In the genomic region with DNA sequence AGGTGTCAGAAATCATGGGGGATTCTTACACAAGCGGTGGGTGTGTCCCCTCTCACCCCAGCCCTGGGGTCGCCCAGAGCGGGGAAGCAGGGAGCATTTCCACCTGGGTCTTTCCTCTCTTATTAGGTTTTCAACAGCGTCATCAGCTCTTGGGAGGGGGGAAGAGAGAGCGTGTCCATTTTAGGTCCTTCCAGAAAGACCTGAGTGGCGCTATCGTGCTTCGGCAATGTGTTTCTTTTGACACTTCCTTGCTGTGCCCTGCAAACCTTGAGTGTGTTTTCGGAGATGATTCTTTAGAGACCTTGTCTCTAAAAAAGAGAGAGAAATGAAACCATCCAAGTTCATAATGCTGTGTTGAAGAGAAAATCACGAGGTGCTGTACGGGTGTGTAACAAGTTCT, we compare ENCODE assay signal across 31 cellular contexts.
"Had no signal": no experiment of that assay in that cellular context is flagged by ENCODE, and none has a peak within 500 bp of the region (broad histone marks: within the 10 kb centered on the region; RNA-seq: fewer than 3 reads in every experiment).

No MANE protein-coding gene starts in this region.

- H3K4me1 Mint-ChIP-seq: activated naive CD4-positive, alpha-beta T cell treated with anti-CD3 and anti-CD28 coated beads, Interleukin-2, amount 50 U/mL, for 24 hours; activated naive CD8-positive, alpha-beta T cell treated with anti-CD3 and anti-CD28 coated beads for 36 hours; activated naive CD8-positive, alpha-beta T cell treated with anti-CD3 and anti-CD28 coated beads, Interleukin-2, amount 50 U/mL, for 24 hours; central memory CD8-positive, alpha-beta T cell had no signal

- H3K27me3 ChIP-seq: adrenal gland, body of pancreas, cardiac muscle cell had no signal

- H3K27ac ChIP-seq: adrenal gland, body of pancreas, cardiac muscle cell, coronary artery, epithelial cell of prostate had no signal

- H3K9me3 Mint-ChIP-seq: activated CD8-positive, alpha-beta T cell treated with anti-CD3 and anti-CD28 coated beads for 36 hours; activated naive CD4-positive, alpha-beta T cell treated with anti-CD3 and anti-CD28 coated beads for 36 hours; activated naive CD4-positive, alpha-beta T cell treated with anti-CD3 and anti-CD28 coated beads, Interleukin-2, amount 50 U/mL, for 24 hours; activated naive CD8-positive, alpha-beta T cell treated with anti-CD3 and anti-CD28 coated beads for 36 hours; activated naive CD8-positive, alpha-beta T cell treated with anti-CD3 and anti-CD28 coated beads, Interleukin-2, amount 50 U/mL, for 24 hours; activated T-helper 1 cell treated with anti-CD3 and anti-CD28 coated beads, Interleukin-12 subunit alpha, Interleukin-12 subunit beta, Interleukin-2, Interleukin-4 antibody, amounts not matched to agents 30 ng/mL and 10 ng/mL and 1 ng/mL, durations not matched to agents 14 hours and 24 hours and 36 hours; activated T-helper 2 cell treated with anti-CD3 and anti-CD28 coated beads, Interferon-gamma antibody, Interleukin-2, Interleukin-4, amounts not matched to agents 10 μg/mL and 5 μg/mL and 100 μg/mL, durations not matched to agents 14 hours and 24 hours and 36 hours; central memory CD8-positive, alpha-beta T cell; effector memory CD8-positive, alpha-beta T cell had no signal

- FAIRE-seq: endothelial cell of umbilical vein, frontal cortex had no signal

- H3K4me3 ChIP-seq: adrenal gland, body of pancreas, cardiac muscle cell, coronary artery had no signal

- H3K9me3 ChIP-seq: adrenal gland, body of pancreas had no signal

- DNase-seq: activated CD4-positive, alpha-beta T cell treated with anti-CD3 and anti-CD28 coated beads for 1 hour; activated CD4-positive, alpha-beta T cell treated with anti-CD3 and anti-CD28 coated beads for 4 hours; activated CD4-positive, alpha-beta T cell treated with anti-CD3 and anti-CD28 coated beads, Interleukin-2, amount 50 U/mL, for 1 hour; activated CD4-positive, alpha-beta T cell treated with anti-CD3 and anti-CD28 coated beads, Interleukin-2, amount 50 U/mL, for 48 hours; activated CD8-positive, alpha-beta memory T cell treated with anti-CD3 and anti-CD28 coated beads for 24 hours; activated CD8-positive, alpha-beta T cell treated with anti-CD3 and anti-CD28 coated beads for 36 hours; activated effector memory CD4-positive, alpha-beta T cell treated with anti-CD3 and anti-CD28 coated beads, Interleukin-2, amount 50 U/mL, for 16 hours; activated naive CD4-positive, alpha-beta T cell treated with anti-CD3 and anti-CD28 coated beads for 36 hours; activated naive CD8-positive, alpha-beta T cell treated with anti-CD3 and anti-CD28 coated beads for 36 hours; activated naive CD8-positive, alpha-beta T cell treated with anti-CD3 and anti-CD28 coated beads, Interleukin-2, amount 50 U/mL, for 24 hours; activated T-cell treated with anti-CD3 and anti-CD28 coated beads, Interleukin-2, amount 50 U/mL, for 48 hours; adrenal gland; amygdala; aorta; body of pancreas; dermis blood vessel endothelial cell; effector CD4-positive, alpha-beta T cell; effector memory CD8-positive, alpha-beta T cell; foreskin fibroblast; head of caudate nucleus; T-helper 2 cell had no signal

- H3K36me3 Mint-ChIP-seq: activated naive CD4-positive, alpha-beta T cell treated with anti-CD3 and anti-CD28 coated beads, Interleukin-2, amount 50 U/mL, for 24 hours; activated naive CD8-positive, alpha-beta T cell treated with anti-CD3 and anti-CD28 coated beads for 36 hours; WTC11 had no signal

- H3K36me3 ChIP-seq: adrenal gland, cardiac muscle cell had no signal

- ATAC-seq: activated CD8-positive, alpha-beta T cell treated with anti-CD3 and anti-CD28 coated beads for 36 hours; activated naive CD8-positive, alpha-beta T cell treated with anti-CD3 and anti-CD28 coated beads, Interleukin-2, amount 50 U/mL, for 24 hours; body of pancreas; effector memory CD8-positive, alpha-beta T cell had no signal

- H3K4me1 ChIP-seq: adrenal gland had no signal

- H3K27ac Mint-ChIP-seq: activated CD8-positive, alpha-beta T cell treated with anti-CD3 and anti-CD28 coated beads for 36 hours; activated naive CD4-positive, alpha-beta T cell treated with anti-CD3 and anti-CD28 coated beads for 36 hours; activated naive CD4-positive, alpha-beta T cell treated with anti-CD3 and anti-CD28 coated beads, Interleukin-2, amount 50 U/mL, for 24 hours; activated naive CD8-positive, alpha-beta T cell treated with anti-CD3 and anti-CD28 coated beads for 36 hours; activated naive CD8-positive, alpha-beta T cell treated with anti-CD3 and anti-CD28 coated beads, Interleukin-2, amount 50 U/mL, for 24 hours; activated T-helper 1 cell treated with anti-CD3 and anti-CD28 coated beads, Interleukin-12 subunit alpha, Interleukin-12 subunit beta, Interleukin-2, Interleukin-4 antibody, amounts not matched to agents 30 ng/mL and 10 ng/mL and 1 ng/mL, durations not matched to agents 14 hours and 24 hours and 36 hours; activated T-helper 2 cell treated with anti-CD3 and anti-CD28 coated beads, Interferon-gamma antibody, Interleukin-2, Interleukin-4, amounts not matched to agents 10 μg/mL and 5 μg/mL and 100 μg/mL, durations not matched to agents 14 hours and 24 hours and 36 hours; effector memory CD8-positive, alpha-beta T cell; WTC11 had no signal

- H3K4me3 Mint-ChIP-seq: activated CD8-positive, alpha-beta T cell treated with anti-CD3 and anti-CD28 coated beads for 36 hours; activated naive CD4-positive, alpha-beta T cell treated with anti-CD3 and anti-CD28 coated beads for 36 hours; activated naive CD4-positive, alpha-beta T cell treated with anti-CD3 and anti-CD28 coated beads, Interleukin-2, amount 50 U/mL, for 24 hours; activated naive CD8-positive, alpha-beta T cell treated with anti-CD3 and anti-CD28 coated beads for 36 hours; activated naive CD8-positive, alpha-beta T cell treated with anti-CD3 and anti-CD28 coated beads, Interleukin-2, amount 50 U/mL, for 24 hours; activated T-helper 1 cell treated with anti-CD3 and anti-CD28 coated beads, Interleukin-12 subunit alpha, Interleukin-12 subunit beta, Interleukin-2, Interleukin-4 antibody, amounts not matched to agents 30 ng/mL and 10 ng/mL and 1 ng/mL, durations not matched to agents 14 hours and 24 hours and 36 hours; central memory CD8-positive, alpha-beta T cell; effector memory CD8-positive, alpha-beta T cell; WTC11 had no signal
